1 cellular context compared by ENCODE assay signal in genomic region chr9:126531035-126531571, GRCh38.
TF ChIP-seq lines count a peak whose summit lies in the region.

No MANE protein-coding gene starts in this region.

TF ChIP-seq in HepG2, 621 proteins besides CTCF, POLR2A, EP300 and RAD21 (continued from another document):
- TF ChIP-seq KIAA2018 (CRISPR knock-in tag; IDR thresholded peaks at IDR 0.05; ENCODE audit: borderline replicate concordance), result no peak
- TF ChIP-seq ZNF224 (CRISPR knock-in tag; IDR thresholded peaks at IDR 0.05), result no peak
- TF ChIP-seq USF2 (IDR thresholded peaks at IDR 0.05; ENCODE audit: low read depth, low read length), result no peak
- TF ChIP-seq USF2 (CRISPR knock-in tag; IDR thresholded peaks at IDR 0.05; ENCODE audit: borderline replicate concordance), result no peak
- TF ChIP-seq ZFP82 (CRISPR knock-in tag; IDR thresholded peaks at IDR 0.05; ENCODE audit: borderline replicate concordance), result no peak
- no peak for TF ChIP-seq ELF3 (CRISPR knock-in tag; IDR thresholded peaks at IDR 0.05)
- no peak for TF ChIP-seq ZHX2 (IDR thresholded peaks at IDR 0.05; ENCODE audit: low read depth)
- TF ChIP-seq ZHX2 (CRISPR knock-in tag; IDR thresholded peaks at IDR 0.05; ENCODE audit: borderline replicate concordance), result no peak
